29 cellular contexts compared by ENCODE assay signal in the genomic region with DNA sequence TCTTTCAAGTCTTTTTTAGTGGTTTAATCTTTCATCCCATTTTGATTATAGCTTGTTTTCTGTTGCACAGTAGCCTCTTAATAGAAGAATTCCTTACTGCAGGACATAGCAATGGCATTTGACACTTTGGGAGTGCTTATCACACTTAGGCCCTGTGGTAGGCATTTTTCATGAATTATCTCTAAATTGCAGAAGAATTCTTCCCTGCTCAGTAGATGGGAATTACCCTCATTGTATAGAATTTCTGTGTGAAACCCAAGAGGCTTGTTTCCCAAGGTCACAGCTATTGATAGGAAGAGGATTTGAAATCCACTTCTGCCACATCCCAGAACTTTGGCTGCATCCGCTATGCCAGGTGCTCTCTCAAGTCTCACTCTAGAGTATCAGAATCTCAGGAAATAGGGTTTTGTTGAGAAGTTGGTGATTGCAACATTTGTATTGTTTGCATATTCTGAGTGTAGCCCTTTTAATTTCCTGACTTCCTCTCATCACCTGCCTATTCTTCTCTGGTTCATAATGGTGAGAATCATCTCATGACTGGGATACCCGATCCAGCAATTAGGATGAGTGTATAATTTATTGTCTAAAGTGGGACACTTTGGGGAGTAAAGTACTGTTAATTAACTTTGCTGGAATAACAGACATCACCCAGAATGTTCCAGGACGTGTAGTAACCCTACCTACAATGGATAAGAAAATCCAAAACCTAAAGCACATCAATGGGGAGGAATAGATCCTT.
DNase-seq lines count a peak whose midpoint lies in the region; ATAC-seq and TF ChIP-seq lines count a peak whose summit lies in the region.
"Had no signal": no experiment of that assay in that cellular context is flagged by ENCODE, and none has a peak within 500 bp of the region (broad histone marks: within the 10 kb centered on the region; RNA-seq: fewer than 3 reads in every experiment).

No MANE protein-coding gene starts in this region.

- H3K79me1 ChIP-seq in trophoblast cell (ENCODE audit: low read length): no peaks in the 10 kb centered on the region

- H3K27me3 Mint-ChIP-seq in endothelial cell (ENCODE audit: unreplicated experiment): peaks cover 2% of the 10 kb centered on the region
- H3K27me3 Mint-ChIP-seq: activated naive CD8-positive, alpha-beta T cell had no signal

- no peak overlapping the region for H3K4ac ChIP-seq in trophoblast cell (ENCODE audit: low read depth, low read length)

- H3K36me3 Mint-ChIP-seq in endothelial cell (ENCODE audit: low read depth, unreplicated experiment): peaks cover 45% of the 10 kb centered on the region
- peaks cover 5% of the 10 kb centered on the region for H3K36me3 Mint-ChIP-seq in stimulated activated effector memory CD8-positive, alpha-beta T cell treated with anti-CD3 and anti-CD28 coated beads, Interleukin-12 subunit alpha, Interleukin-12 subunit beta, amount 100 ng/mL, for 72 hours
- H3K36me3 Mint-ChIP-seq: activated naive CD8-positive, alpha-beta T cell had no signal

- peak overlapping the region; percentile 76 for H3K27ac Mint-ChIP-seq in endothelial cell (ENCODE audit: unreplicated experiment)
- no peak overlapping the region for H3K27ac Mint-ChIP-seq in stimulated activated effector memory CD8-positive, alpha-beta T cell treated with anti-CD3 and anti-CD28 coated beads, Interleukin-12 subunit alpha, Interleukin-12 subunit beta, amount 100 ng/mL, for 72 hours
- H3K27ac Mint-ChIP-seq: activated CD4-positive, alpha-beta T cell treated with anti-CD3 and anti-CD28 coated beads for 36 hours; activated CD8-positive, alpha-beta T cell treated with anti-CD3 and anti-CD28 coated beads, Interleukin-2, amount 10 ng/mL, durations not matched to agents 7 days and 5 days; activated naive CD8-positive, alpha-beta T cell; stimulated activated naive B cell treated with anti-CD40 and anti-IgM and Interleukin-4, amounts not matched to agents 10 μg/mL and 1 μg/mL and 100 μg/mL, for 72 hours; T-helper 2 cell treated with Interferon-gamma antibody and Interleukin-4, amounts not matched to agents 5 μg/mL and 100 μg/mL, for 36 hours had no signal

- H4K91ac ChIP-seq in trophoblast cell (ENCODE audit: low read depth, low read length): no peak overlapping the region

- H3K4me3 Mint-ChIP-seq in endothelial cell (ENCODE audit: unreplicated experiment): no peak overlapping the region
- no peak overlapping the region for H3K4me3 Mint-ChIP-seq in stimulated activated effector memory CD8-positive, alpha-beta T cell treated with anti-CD3 and anti-CD28 coated beads, Interleukin-12 subunit alpha, Interleukin-12 subunit beta, amount 100 ng/mL, for 72 hours
- H3K4me3 Mint-ChIP-seq: activated CD4-positive, alpha-beta T cell treated with anti-CD3 and anti-CD28 coated beads for 36 hours; activated CD8-positive, alpha-beta T cell treated with anti-CD3 and anti-CD28 coated beads, Interleukin-2, amount 10 ng/mL, durations not matched to agents 7 days and 5 days; activated naive CD8-positive, alpha-beta T cell; H9; neural crest cell; stimulated activated naive B cell treated with anti-CD40 and anti-IgM and Interleukin-4, amounts not matched to agents 10 μg/mL and 1 μg/mL and 100 μg/mL, for 72 hours; T-helper 2 cell treated with Interferon-gamma antibody and Interleukin-4, amounts not matched to agents 5 μg/mL and 100 μg/mL, for 36 hours had no signal

- no peaks in the 10 kb centered on the region for H3K9me3 Mint-ChIP-seq in endothelial cell (ENCODE audit: unreplicated experiment)
- H3K9me3 Mint-ChIP-seq in stimulated activated effector memory CD8-positive, alpha-beta T cell treated with anti-CD3 and anti-CD28 coated beads, Interleukin-12 subunit alpha, Interleukin-12 subunit beta, amount 100 ng/mL, for 72 hours: no peaks in the 10 kb centered on the region
- H3K9me3 Mint-ChIP-seq: H9 had no signal

- H2AK5ac ChIP-seq in trophoblast cell (ENCODE audit: low read length): no peak overlapping the region

- H3K79me2 ChIP-seq in ACC112 (ENCODE audit: control insufficient read depth, insufficient read depth, low read length, unreplicated experiment) (peaks cover 2% of the 10 kb centered on the region), trophoblast cell (ENCODE audit: control insufficient read depth, insufficient read depth, low read length, poor library complexity) (no peaks in the 10 kb centered on the region)

- no peak for TF ChIP-seq POLR2A in upper lobe of left lung (IDR thresholded peaks at IDR 0.05)

- no peak overlapping the region for H3K4me2 ChIP-seq in trophoblast cell (ENCODE audit: low read length)

- H3K9me3 ChIP-seq in trophoblast cell (ENCODE audit: insufficient read depth, low read depth, low read length) (no peaks in the 10 kb centered on the region), upper lobe of left lung (no peaks in the 10 kb centered on the region)

- no peak overlapping the region for H3K9ac ChIP-seq in trophoblast cell (ENCODE audit: low read length)
- H3K9ac ChIP-seq: BLaER1 treated with 17β-estradiol and CSF1 and Interleukin-3, amounts not matched to agents 10 nM and 100 nM had no signal

- H3K4me1 Mint-ChIP-seq in endothelial cell (ENCODE audit: unreplicated experiment): peaks cover 36% of the 10 kb centered on the region
- peaks cover 12% of the 10 kb centered on the region for H3K4me1 Mint-ChIP-seq in stimulated activated effector memory CD8-positive, alpha-beta T cell treated with anti-CD3 and anti-CD28 coated beads, Interleukin-12 subunit alpha, Interleukin-12 subunit beta, amount 100 ng/mL, for 72 hours
- H3K4me1 Mint-ChIP-seq: stimulated activated naive B cell treated with anti-CD40 and anti-IgM and Interleukin-4, amounts not matched to agents 10 μg/mL and 1 μg/mL and 100 μg/mL, for 72 hours had no signal

- ATAC-seq in stimulated activated effector memory CD8-positive, alpha-beta T cell treated with anti-CD3 and anti-CD28 coated beads, Interleukin-12 subunit alpha, Interleukin-12 subunit beta, amount 100 ng/mL, for 72 hours: no peak
- ATAC-seq in HG02588 (IDR thresholded peaks at IDR 0.05; ENCODE audit: unreplicated experiment) (no peak), upper lobe of left lung (ENCODE audit: low FRiP score in 2 of 2) (no peak)
- ATAC-seq: activated CD4-positive, alpha-beta T cell treated with anti-CD3 and anti-CD28 coated beads for 36 hours; activated CD8-positive, alpha-beta T cell treated with anti-CD3 and anti-CD28 coated beads, Interleukin-2, amount 10 ng/mL, durations not matched to agents 7 days and 5 days; PC-3; Right ventricle myocardium inferior; sciatic nerve; stimulated activated naive B cell treated with anti-CD40 and anti-IgM and Interleukin-4, amounts not matched to agents 10 μg/mL and 1 μg/mL and 100 μg/mL, for 72 hours had no signal

- WGBS in trophoblast cell (ENCODE audit: extremely low coverage, insufficient coverage, insufficient read length): no CpG with 5 or more reads among the region's 3 CpGs
- 82 to 88% methylated on average over 3 of the region's 3 CpGs for WGBS in upper lobe of left lung, 2 donors

- H3K27me3 ChIP-seq in ACC112 (ENCODE audit: insufficient read depth, low read length) (no peaks in the 10 kb centered on the region), trophoblast cell (ENCODE audit: insufficient read depth, low read length) (no peaks in the 10 kb centered on the region), upper lobe of left lung (no peaks in the 10 kb centered on the region)
- H3K27me3 ChIP-seq: BLaER1 treated with 17β-estradiol and CSF1 and Interleukin-3, amounts not matched to agents 10 nM and 100 nM had no signal

- H4K12ac ChIP-seq in trophoblast cell (ENCODE audit: low read depth, low read length): no peak overlapping the region

- DNase-seq in NCI-H2227 (lab: John Stamatoyannopoulos, UW; ENCODE audit: unreplicated experiment) (peak; percentile 10), endothelial cell (ENCODE audit: low spot score) (no peak), trophoblast cell (peak; percentile 46 to 89), DMS153 treated with DMSO at 0.1 percent for 48 hours (lab: John Stamatoyannopoulos, UW; ENCODE audit: unreplicated experiment) (no peak), upper lobe of left lung (no peak)
- DNase-seq in stimulated activated effector memory CD8-positive, alpha-beta T cell treated with anti-CD3 and anti-CD28 coated beads, Interleukin-12 subunit alpha, Interleukin-12 subunit beta, amount 100 ng/mL, for 72 hours (ENCODE audit: low spot score in 2 of 2): no peak
- DNase-seq: activated CD4-positive, alpha-beta T cell treated with anti-CD3 and anti-CD28 coated beads for 36 hours; activated CD8-positive, alpha-beta T cell treated with anti-CD3 and anti-CD28 coated beads, Interleukin-2, amount 10 ng/mL, durations not matched to agents 7 days and 5 days; activated effector memory CD4-positive, alpha-beta T cell treated with Interleukin-2 at 50 U/mL for 16 hours; Calu3; DND-41; glutamatergic neuron; H9; islet precursor cell; KBM-7; NCI-H1105 treated with DMSO at 0.1 percent for 48 hours; NCI-H2081; NCI-H510A; PC-3; stimulated activated CD4-positive, alpha-beta T cell treated with anti-CD3 and anti-CD28 coated beads, Interleukin-4, amount 100 ng/mL, for 4 hours; stimulated activated naive B cell treated with anti-CD40 and anti-IgM and Interleukin-4, amounts not matched to agents 10 μg/mL and 1 μg/mL and 100 μg/mL, for 72 hours had no signal

- peaks cover 62% of the 10 kb centered on the region for H3K4me1 ChIP-seq in ACC112 (ENCODE audit: control insufficient read depth, insufficient read depth, low read length, unreplicated experiment)
- H3K4me1 ChIP-seq in trophoblast cell (ENCODE audit: control insufficient read depth in 1 of 2, insufficient read depth in 2 of 2, low read length in 2 of 2): peaks cover 0 to 4% of the 10 kb centered on the region in 2 experiments
- no peaks in the 10 kb centered on the region for H3K4me1 ChIP-seq in upper lobe of left lung

- H4K8ac ChIP-seq in trophoblast cell (ENCODE audit: low read depth, low read length): no peak overlapping the region

- TF ChIP-seq EP300 in upper lobe of left lung (IDR thresholded peaks at IDR 0.05): no peak

- no peak overlapping the region for H3K18ac ChIP-seq in trophoblast cell (ENCODE audit: low read length)

- H3K36me3 ChIP-seq in ACC112 (ENCODE audit: insufficient read depth, low read length): peaks cover 38% of the 10 kb centered on the region
- no peaks in the 10 kb centered on the region for H3K36me3 ChIP-seq in trophoblast cell (ENCODE audit: control insufficient read depth in 1 of 2, insufficient read depth in 2 of 2, low read length in 2 of 2)
- no peaks in the 10 kb centered on the region for H3K36me3 ChIP-seq in upper lobe of left lung
- H3K36me3 ChIP-seq: BLaER1 treated with 17β-estradiol and CSF1 and Interleukin-3, amounts not matched to agents 10 nM and 100 nM had no signal

- H3K4me3 ChIP-seq in ACC112 (ENCODE audit: low read depth, low read length) (no peak overlapping the region), trophoblast cell (ENCODE audit: low read depth, low read length) (no peak overlapping the region), upper lobe of left lung (no peak overlapping the region)
- H3K4me3 ChIP-seq: BLaER1 treated with 17β-estradiol and CSF1 and Interleukin-3, amounts not matched to agents 10 nM and 100 nM had no signal

- H3K23ac ChIP-seq in trophoblast cell (ENCODE audit: low read length): no peak overlapping the region

- H2BK12ac ChIP-seq in trophoblast cell (ENCODE audit: low read length): no peak overlapping the region

- TF ChIP-seq CTCF in endothelial cell (IDR thresholded peaks at IDR 0.05; ENCODE audit: unreplicated experiment): no peak
- TF ChIP-seq CTCF in upper lobe of left lung (IDR thresholded peaks at IDR 0.05): no peak

- H2BK120ac ChIP-seq in trophoblast cell (ENCODE audit: insufficient read depth, low read length, poor library complexity): no peak overlapping the region

- no peak overlapping the region for H3K14ac ChIP-seq in trophoblast cell (ENCODE audit: low read length)

- peak overlapping the region; percentile 74; the same call in 1 of the 2 replicates for H3K27ac ChIP-seq in ACC112 (ENCODE audit: low read depth, low read length)
- no peak overlapping the region for H3K27ac ChIP-seq in trophoblast cell (ENCODE audit: low read depth, low read length)
- H3K27ac ChIP-seq in upper lobe of left lung: no peak overlapping the region
- H3K27ac ChIP-seq: BLaER1 treated with 17β-estradiol and CSF1 and Interleukin-3, amounts not matched to agents 10 nM and 100 nM had no signal

- no peak overlapping the region for H2BK5ac ChIP-seq in trophoblast cell (ENCODE audit: low read depth, low read length, poor library complexity)

- no peak overlapping the region for H2AFZ ChIP-seq in ACC112 (ENCODE audit: low read length, unreplicated experiment)
- H2AFZ ChIP-seq in trophoblast cell (ENCODE audit: insufficient read depth, low read length, poor library complexity): no peak overlapping the region

Comparison
In these comparisons a context has a peak if more than half of its experiments do, and no peak if none do; other contexts are left out.
1. DNase-seq: peak in NCI-H2227 (single experiment) and trophoblast cell (2 of 2); none in endothelial cell (single experiment), stimulated activated effector memory CD8-positive, alpha-beta T cell treated with anti-CD3 and anti-CD28 coated beads, Interleukin-12 subunit alpha, Interleukin-12 subunit beta, amount 100 ng/mL, for 72 hours (0 of 2), DMS153 treated with DMSO at 0.1 percent for 48 hours (single experiment) and upper lobe of left lung (0 of 2).